ENCODE assay signal across 2 cellular contexts in genomic region chr9:131015876-131016397, GRCh38.
TF ChIP-seq lines count a peak whose summit lies in the region.

No MANE protein-coding gene starts in this region.

TF ChIP-seq in IMR-90, 13 proteins besides CTCF, POLR2A, EP300 and RAD21:
- no peak for TF ChIP-seq MAZ (IDR thresholded peaks at IDR 0.05; ENCODE audit: borderline replicate concordance, low read depth, low read length)
- TF ChIP-seq CEBPB (IDR thresholded peaks at IDR 0.05; ENCODE audit: low read depth, low read length), result 0 out of 2 replicates have a peak, but pooled peaks have one; percentile 5

TF ChIP-seq in H1, 55 proteins besides CTCF, POLR2A, EP300 and RAD21:
- TF ChIP-seq SP4 (IDR thresholded peaks at IDR 0.05; ENCODE audit: low read length), result no peak
- no peak for TF ChIP-seq JUN (IDR thresholded peaks at IDR 0.05; ENCODE audit: low read depth, low read length)
- no peak for TF ChIP-seq RXRA (IDR thresholded peaks at IDR 0.05; ENCODE audit: insufficient read depth, low read depth, low read length)
- peak; percentile 63; the same call in 1 of the 2 replicates for TF ChIP-seq KDM1A (IDR thresholded peaks at IDR 0.05; ENCODE audit: borderline replicate concordance, low read length)
- TF ChIP-seq E2F6 (IDR thresholded peaks at IDR 0.05), result no peak
- TF ChIP-seq TAF1 (IDR thresholded peaks at IDR 0.05; ENCODE audit: low read depth, low read length), result no peak
- TF ChIP-seq SP1 (IDR thresholded peaks at IDR 0.05; ENCODE audit: low read depth, low read length), result no peak
- TF ChIP-seq ATF2 (IDR thresholded peaks at IDR 0.05; ENCODE audit: low read length), result no peak
TF ChIP-seq in H1: peak in this region for 1.
